Comparison of ENCODE assay signal across 8 cellular contexts in genomic region chr5:14011089-14012004, GRCh38.
DNase-seq lines count a peak whose midpoint lies in the region; ATAC-seq lines count a peak whose summit lies in the region.

No MANE protein-coding gene starts in this region.

- H3K36me3 Mint-ChIP-seq in naive thymus-derived CD4-positive, alpha-beta T cell = no peaks in the 10 kb centered on the region

- CTCF ChIA-PET in naive thymus-derived CD4-positive, alpha-beta T cell (lab: Charles Lee) = no interaction called here

- H3K27ac Mint-ChIP-seq in naive thymus-derived CD4-positive, alpha-beta T cell = no peak overlapping the region

- H3K9me3 Mint-ChIP-seq in naive thymus-derived CD4-positive, alpha-beta T cell = peaks cover 0 to 4% (median 0%) of the 10 kb centered on the region in 11 donors

- H3K4me1 ChIP-seq in naive thymus-derived CD4-positive, alpha-beta T cell (ENCODE audit: control insufficient read depth in 2 of 2, insufficient read depth in 2 of 2, low read length in 2 of 2) = peaks cover 0 to 3% of the 10 kb centered on the region in 2 donors

- POLR2A ChIA-PET in naive thymus-derived CD4-positive, alpha-beta T cell (lab: Charles Lee) = no interaction called here

- H3K27me3 Mint-ChIP-seq in naive thymus-derived CD4-positive, alpha-beta T cell = peaks cover 31 to 73% (median 55%) of the 10 kb centered on the region in 5 donors

- peak overlapping the region; percentile 64 to 88 (median 82) for H3K4me3 Mint-ChIP-seq in naive thymus-derived CD4-positive, alpha-beta T cell

- H3K36me3 ChIP-seq in naive thymus-derived CD4-positive, alpha-beta T cell (ENCODE audit: control insufficient read depth in 2 of 3, insufficient read depth in 3 of 3, low read length in 3 of 3) = no peaks in the 10 kb centered on the region

- no peak overlapping the region for H3K27ac ChIP-seq in naive thymus-derived CD4-positive, alpha-beta T cell (ENCODE audit: low read depth, low read length)
- H3K27ac ChIP-seq in substantia nigra (ENCODE audit: low read depth, low read length, poor library complexity, severe bottlenecking) = peak overlapping the region; percentile 49

- H3K4me3 ChIP-seq in naive thymus-derived CD4-positive, alpha-beta T cell (ENCODE audit: low read length) = no peak overlapping the region

- DNase-seq in D341Med (ENCODE audit: low spot score) (peak; percentile 96), NCI-H526 (lab: John Stamatoyannopoulos, UW) (peak; percentile 93 to 98), fibroblast of the conjunctiva (ENCODE audit: low read depth) (peak; percentile 80), substantia nigra (lab: John Stamatoyannopoulos, UW) (peak; percentile 13 to 89 (median 65))
- peak; percentile 63 to 73 for DNase-seq in activated T-cell treated with anti-CD3 and anti-CD28 coated beads, Interleukin-2, amount 50 U/mL, for 48 hours
- DNase-seq in naive thymus-derived CD4-positive, alpha-beta T cell = peak in 5 of 9 donors; percentile 0 to 61 (median 9)

- ATAC-seq in GM19455 (IDR thresholded peaks at IDR 0.05; ENCODE audit: unreplicated experiment) (peak; percentile 94), HG03520 (IDR thresholded peaks at IDR 0.05; ENCODE audit: unreplicated experiment) (peak; percentile 93)
- peak; percentile 66 for ATAC-seq in naive thymus-derived CD4-positive, alpha-beta T cell

- intact Hi-C loops in naive thymus-derived CD4-positive, alpha-beta T cell (cut with micrococcal nuclease) = loop anchor here in 1 of 2 donors (5.0 kb wide), 1 partner anchor 131 kb away; the partner anchor contains the start of gene TRIO

- peaks cover 6 to 19% (median 11%) of the 10 kb centered on the region in 7 donors for H3K4me1 Mint-ChIP-seq in naive thymus-derived CD4-positive, alpha-beta T cell

- H3K27me3 ChIP-seq in naive thymus-derived CD4-positive, alpha-beta T cell (ENCODE audit: control insufficient read depth in 2 of 2, insufficient read depth in 2 of 2, low read length in 2 of 2) = no peaks in the 10 kb centered on the region

- no peaks in the 10 kb centered on the region for H3K9me3 ChIP-seq in naive thymus-derived CD4-positive, alpha-beta T cell (ENCODE audit: control insufficient read depth in 2 of 3, low read length in 3 of 3)

Comparison
In these comparisons a context has a peak if more than half of its experiments do, and no peak if none do; other contexts are left out.
1. DNase-seq: peak in every context shown above with its lines; median percentile 96 in D341Med; 96 in NCI-H526; 80 in fibroblast of the conjunctiva; 68 in activated T-cell treated with anti-CD3 and anti-CD28 coated beads, Interleukin-2, amount 50 U/mL, for 48 hours; 65 in substantia nigra; 9 in naive thymus-derived CD4-positive, alpha-beta T cell.